In genomic region chr13:54185785-54186184, GRCh38 we compare ENCODE assay signal across 12 cellular contexts.
DNase-seq lines count a peak whose midpoint lies in the region; ATAC-seq, FAIRE-seq and TF ChIP-seq lines count a peak whose summit lies in the region.
"Had no signal": no experiment of that assay in that cellular context is flagged by ENCODE, and none has a peak within 500 bp of the region (broad histone marks: within the 10 kb centered on the region; RNA-seq: fewer than 3 reads in every experiment).

No MANE protein-coding gene starts in this region.

- H3K4me1 Mint-ChIP-seq in MCF 10A (ENCODE audit: insufficient read depth, unreplicated experiment) = no peaks in the 10 kb centered on the region
- no peaks in the 10 kb centered on the region for H3K4me1 Mint-ChIP-seq in stimulated activated naive CD8-positive, alpha-beta T cell treated with anti-CD3 and anti-CD28 coated beads, Interleukin-15, amount 100 ng/mL, for 72 hours
- H3K4me1 Mint-ChIP-seq: activated CD8-positive, alpha-beta memory T cell treated with anti-CD3 and anti-CD28 coated beads, Interleukin-2, amount 10 ng/mL, durations not matched to agents 7 days and 5 days had no signal

- DNase-seq in MCF 10A (ENCODE audit: unreplicated experiment) = peak; percentile 24
- DNase-seq in breast epithelium (ENCODE audit: low spot score in 2 of 2) = no peak
- DNase-seq in NCI-H748 treated with DMSO at 0.1 percent for 48 hours (lab: John Stamatoyannopoulos, UW) = peak; percentile 16
- no peak for DNase-seq in epithelial cell of proximal tubule (ENCODE audit: low read depth)
- DNase-seq in urothelium cell line (ENCODE audit: low spot score) = peak; percentile 6
- no peak for DNase-seq in stimulated activated naive CD8-positive, alpha-beta T cell treated with anti-CD3 and anti-CD28 coated beads, Interleukin-15, amount 100 ng/mL, for 72 hours
- DNase-seq in activated T-cell treated with anti-CD3 and anti-CD28 coated beads, Interleukin-2, amount 50 U/mL, for 1 hour = no peak
- DNase-seq: activated CD8-positive, alpha-beta memory T cell treated with anti-CD3 and anti-CD28 coated beads, Interleukin-2, amount 10 ng/mL, durations not matched to agents 7 days and 5 days had no signal

- H3K27me3 Mint-ChIP-seq in MCF 10A (ENCODE audit: insufficient read depth, unreplicated experiment) = no peaks in the 10 kb centered on the region
- no peaks in the 10 kb centered on the region for H3K27me3 Mint-ChIP-seq in stimulated activated naive CD8-positive, alpha-beta T cell treated with anti-CD3 and anti-CD28 coated beads, Interleukin-15, amount 100 ng/mL, for 72 hours
- H3K27me3 Mint-ChIP-seq: activated CD8-positive, alpha-beta memory T cell treated with anti-CD3 and anti-CD28 coated beads, Interleukin-2, amount 10 ng/mL, durations not matched to agents 7 days and 5 days; stimulated activated naive CD8-positive, alpha-beta T cell treated with anti-CD3 and anti-CD28 coated beads, Interleukin-15, Interleukin-2, amounts not matched to agents 100 ng/mL and 50 ng/mL, for 24 hours had no signal

- POLR2A ChIA-PET in MCF 10A (lab: Yijun Ruan, JAX) = interaction anchor here (1.3 kb wide), 1 partner anchor 9 kb away, joined by 6 read pairs; no protein-coding TSS in a partner anchor

- no peak overlapping the region for H3K27ac Mint-ChIP-seq in MCF 10A (ENCODE audit: low read depth, unreplicated experiment)
- no peak overlapping the region for H3K27ac Mint-ChIP-seq in stimulated activated naive CD8-positive, alpha-beta T cell treated with anti-CD3 and anti-CD28 coated beads, Interleukin-15, amount 100 ng/mL, for 72 hours
- H3K27ac Mint-ChIP-seq: activated CD8-positive, alpha-beta memory T cell treated with anti-CD3 and anti-CD28 coated beads, Interleukin-2, amount 10 ng/mL, durations not matched to agents 7 days and 5 days; stimulated activated naive CD8-positive, alpha-beta T cell treated with anti-CD3 and anti-CD28 coated beads, Interleukin-15, Interleukin-2, amounts not matched to agents 100 ng/mL and 50 ng/mL, for 24 hours had no signal

- no peaks in the 10 kb centered on the region for H3K27me3 ChIP-seq in breast epithelium
- H3K27me3 ChIP-seq: ascending aorta had no signal

- no TSS peak for BruUV-seq in MCF 10A (replicated peaks; lab: Mats Ljungman, UMichigan)

- no peaks in the 10 kb centered on the region for H3K4me1 ChIP-seq in breast epithelium
- H3K4me1 ChIP-seq: ascending aorta had no signal

- no peaks in the 10 kb centered on the region for H3K9me3 Mint-ChIP-seq in MCF 10A (ENCODE audit: unreplicated experiment)
- H3K9me3 Mint-ChIP-seq in stimulated activated naive CD8-positive, alpha-beta T cell treated with anti-CD3 and anti-CD28 coated beads, Interleukin-15, amount 100 ng/mL, for 72 hours = peaks cover 0 to 17% of the 10 kb centered on the region in 2 donors

- no peak for TF ChIP-seq POLR2A in breast epithelium (IDR thresholded peaks at IDR 0.05)

- H3K36me3 Mint-ChIP-seq in MCF 10A (ENCODE audit: insufficient read depth, unreplicated experiment) = no peaks in the 10 kb centered on the region
- H3K36me3 Mint-ChIP-seq: activated CD8-positive, alpha-beta memory T cell treated with anti-CD3 and anti-CD28 coated beads, Interleukin-2, amount 10 ng/mL, durations not matched to agents 7 days and 5 days had no signal

- CTCF ChIA-PET in MCF 10A (lab: Yijun Ruan, JAX) = interaction anchor here (0.6 to 2.9 kb wide), 10 partner anchors 9 to 1060 kb away, joined by 3 to 18 read pairs (median 3); no protein-coding TSS in a partner anchor

- no peak overlapping the region for H3K4me3 Mint-ChIP-seq in MCF 10A (ENCODE audit: unreplicated experiment)
- H3K4me3 Mint-ChIP-seq in stimulated activated naive CD8-positive, alpha-beta T cell treated with anti-CD3 and anti-CD28 coated beads, Interleukin-15, amount 100 ng/mL, for 72 hours = no peak overlapping the region
- H3K4me3 Mint-ChIP-seq: activated CD8-positive, alpha-beta memory T cell treated with anti-CD3 and anti-CD28 coated beads, Interleukin-2, amount 10 ng/mL, durations not matched to agents 7 days and 5 days; stimulated activated naive CD8-positive, alpha-beta T cell treated with anti-CD3 and anti-CD28 coated beads, Interleukin-15, Interleukin-2, amounts not matched to agents 100 ng/mL and 50 ng/mL, for 24 hours had no signal

- H3K4me3 ChIP-seq in breast epithelium (no peak overlapping the region), epithelial cell of proximal tubule (ENCODE audit: low read depth, low read length) (no peak overlapping the region)
- H3K4me3 ChIP-seq: ascending aorta had no signal

- no peaks in the 10 kb centered on the region for H3K36me3 ChIP-seq in breast epithelium
- H3K36me3 ChIP-seq: ascending aorta had no signal

- intact Hi-C loops in MCF 10A (cut with micrococcal nuclease) = loop anchor here (1.0 kb wide), 2 partner anchors 351 to 1060 kb away; no protein-coding TSS in a partner anchor
- intact Hi-C loops in breast epithelium (cut with DNase I; ENCODE audit: low total_unique reads) = no loop called here

- TF ChIP-seq CTCF in MCF 10A (IDR thresholded peaks at IDR 0.05; ENCODE audit: unreplicated experiment) (peak; percentile 37), breast epithelium (IDR thresholded peaks at IDR 0.05) (no peak), epithelial cell of proximal tubule (conservative IDR thresholded peaks at IDR 0.05; ENCODE audit: low read depth, low read length) (peak; percentile 41)

- H3K9me3 ChIP-seq in breast epithelium = no peaks in the 10 kb centered on the region
- H3K9me3 ChIP-seq: ascending aorta had no signal

- no peak for ATAC-seq in stimulated activated naive CD8-positive, alpha-beta T cell treated with anti-CD3 and anti-CD28 coated beads, Interleukin-15, amount 100 ng/mL, for 72 hours
- ATAC-seq in HG02763 (IDR thresholded peaks at IDR 0.05; ENCODE audit: unreplicated experiment) = no peak
- ATAC-seq: activated CD8-positive, alpha-beta memory T cell treated with anti-CD3 and anti-CD28 coated beads, Interleukin-2, amount 10 ng/mL, durations not matched to agents 7 days and 5 days had no signal

- FAIRE-seq in urothelium cell line (lab: Jason Lieb, UNC) = no peak

- H3K27ac ChIP-seq in breast epithelium = no peak overlapping the region
- H3K27ac ChIP-seq: ascending aorta, epithelial cell of prostate had no signal

Comparison
In these comparisons a context has a peak if more than half of its experiments do, and no peak if none do; other contexts are left out.
1. DNase-seq: peak in MCF 10A (single experiment), NCI-H748 treated with DMSO at 0.1 percent for 48 hours (single experiment) and urothelium cell line (single experiment); none in breast epithelium (0 of 2), epithelial cell of proximal tubule (single experiment), stimulated activated naive CD8-positive, alpha-beta T cell treated with anti-CD3 and anti-CD28 coated beads, Interleukin-15, amount 100 ng/mL, for 72 hours (0 of 2) and activated T-cell treated with anti-CD3 and anti-CD28 coated beads, Interleukin-2, amount 50 U/mL, for 1 hour (single experiment).
2. CTCF ChIP-seq: peak in MCF 10A (single experiment) and epithelial cell of proximal tubule (single experiment); none in breast epithelium (0 of 3).